Comparison of ENCODE assay signal across 1 cellular context in genomic region chr1:21659099-21659923, GRCh38.
A peak's percentile ranks its signal among the peaks of the same experiment; 100 is the strongest.
TF ChIP-seq lines count a peak whose summit lies in the region.

No MANE protein-coding gene starts in this region.

TF ChIP-seq in GM12878, 131 proteins besides CTCF, POLR2A, EP300 and RAD21 (continued from another document and continues in another):
- TF ChIP-seq, protein P1, sequence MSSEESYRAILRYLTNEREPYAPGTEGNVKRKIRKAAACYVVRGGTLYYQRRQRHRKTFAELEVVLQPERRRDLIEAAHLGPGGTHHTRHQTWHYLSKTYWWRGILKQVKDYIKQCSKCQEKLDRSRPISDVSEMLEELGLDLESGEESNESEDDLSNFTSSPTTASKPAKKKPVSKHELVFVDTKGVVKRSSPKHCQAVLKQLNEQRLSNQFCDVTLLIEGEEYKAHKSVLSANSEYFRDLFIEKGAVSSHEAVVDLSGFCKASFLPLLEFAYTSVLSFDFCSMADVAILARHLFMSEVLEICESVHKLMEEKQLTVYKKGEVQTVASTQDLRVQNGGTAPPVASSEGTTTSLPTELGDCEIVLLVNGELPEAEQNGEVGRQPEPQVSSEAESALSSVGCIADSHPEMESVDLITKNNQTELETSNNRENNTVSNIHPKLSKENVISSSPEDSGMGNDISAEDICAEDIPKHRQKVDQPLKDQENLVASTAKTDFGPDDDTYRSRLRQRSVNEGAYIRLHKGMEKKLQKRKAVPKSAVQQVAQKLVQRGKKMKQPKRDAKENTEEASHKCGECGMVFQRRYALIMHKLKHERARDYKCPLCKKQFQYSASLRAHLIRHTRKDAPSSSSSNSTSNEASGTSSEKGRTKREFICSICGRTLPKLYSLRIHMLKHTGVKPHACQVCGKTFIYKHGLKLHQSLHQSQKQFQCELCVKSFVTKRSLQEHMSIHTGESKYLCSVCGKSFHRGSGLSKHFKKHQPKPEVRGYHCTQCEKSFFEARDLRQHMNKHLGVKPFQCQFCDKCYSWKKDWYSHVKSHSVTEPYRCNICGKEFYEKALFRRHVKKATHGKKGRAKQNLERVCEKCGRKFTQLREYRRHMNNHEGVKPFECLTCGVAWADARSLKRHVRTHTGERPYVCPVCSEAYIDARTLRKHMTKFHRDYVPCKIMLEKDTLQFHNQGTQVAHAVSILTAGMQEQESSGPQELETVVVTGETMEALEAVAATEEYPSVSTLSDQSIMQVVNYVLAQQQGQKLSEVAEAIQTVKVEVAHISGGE (CRISPR knock-in tag; IDR thresholded peaks at IDR 0.05), result no peak
- TF ChIP-seq MYB (IDR thresholded peaks at IDR 0.05; ENCODE audit: borderline replicate concordance, low read depth, low read length) (no peak), CUX1 (IDR thresholded peaks at IDR 0.05; ENCODE audit: insufficient replicate concordance, low read depth, low read length) (no peak), NFXL1 (IDR thresholded peaks at IDR 0.05; ENCODE audit: borderline replicate concordance) (no peak), PBX3 (IDR thresholded peaks at IDR 0.05; ENCODE audit: insufficient replicate concordance, low read depth, low read length) (no peak), TCF7 (IDR thresholded peaks at IDR 0.05; ENCODE audit: borderline replicate concordance) (no peak), TBL1XR1 (IDR thresholded peaks at IDR 0.05; ENCODE audit: low read depth, low read length) (no peak), NRF1 (conservative IDR thresholded peaks at IDR 0.05; ENCODE audit: low read depth, low read length) (no peak), CHD4 (IDR thresholded peaks at IDR 0.05) (no peak), GABPA (IDR thresholded peaks at IDR 0.05; ENCODE audit: low read depth) (no peak), KLF5 (IDR thresholded peaks at IDR 0.05; ENCODE audit: partially characterized antibody) (no peak), YBX1 (IDR thresholded peaks at IDR 0.05) (no peak), NBN (IDR thresholded peaks at IDR 0.05) (peak; percentile 73; the same call in 1 of the 2 replicates), HDAC2 (IDR thresholded peaks at IDR 0.05) (no peak), SMAD5 (IDR thresholded peaks at IDR 0.05; ENCODE audit: low read depth) (no peak), ZZZ3 (IDR thresholded peaks at IDR 0.05; ENCODE audit: control insufficient read depth, insufficient read length, low read depth) (no peak), CBX3 (IDR thresholded peaks at IDR 0.05; ENCODE audit: borderline replicate concordance, low read depth) (no peak), CREB1 (IDR thresholded peaks at IDR 0.05; ENCODE audit: low read depth) (0 out of 2 replicates have a peak, but pooled peaks have one; percentile 18), DPF2 (IDR thresholded peaks at IDR 0.05) (0 out of 2 replicates have a peak, but pooled peaks have one; percentile 42), RBBP5 (conservative IDR thresholded peaks at IDR 0.05) (no peak), RUNX3 (IDR thresholded peaks at IDR 0.05; ENCODE audit: low read length) (peak; percentile 30; the same call in 1 of the 2 replicates), SIX5 (IDR thresholded peaks at IDR 0.05; ENCODE audit: low read depth, low read length, severe bottlenecking) (no peak), TARDBP (IDR thresholded peaks at IDR 0.05; ENCODE audit: borderline replicate concordance) (no peak), SREBF1 (IDR thresholded peaks at IDR 0.05; ENCODE audit: low read length) (0 out of 2 replicates have a peak, but pooled peaks have one; percentile 52), EZH2 (IDR thresholded peaks at IDR 0.05; ENCODE audit: borderline replicate concordance, control insufficient read depth, low read depth, low read length) (no peak), RCOR1 (conservative IDR thresholded peaks at IDR 0.05; ENCODE audit: low read depth, low read length) (peak; percentile 98), GATAD2B (conservative IDR thresholded peaks at IDR 0.05; ENCODE audit: low read depth) (peak; percentile 78), ZNF207 (IDR thresholded peaks at IDR 0.05; ENCODE audit: borderline replicate concordance) (peak; percentile 91)
- TF ChIP-seq, protein P2, sequence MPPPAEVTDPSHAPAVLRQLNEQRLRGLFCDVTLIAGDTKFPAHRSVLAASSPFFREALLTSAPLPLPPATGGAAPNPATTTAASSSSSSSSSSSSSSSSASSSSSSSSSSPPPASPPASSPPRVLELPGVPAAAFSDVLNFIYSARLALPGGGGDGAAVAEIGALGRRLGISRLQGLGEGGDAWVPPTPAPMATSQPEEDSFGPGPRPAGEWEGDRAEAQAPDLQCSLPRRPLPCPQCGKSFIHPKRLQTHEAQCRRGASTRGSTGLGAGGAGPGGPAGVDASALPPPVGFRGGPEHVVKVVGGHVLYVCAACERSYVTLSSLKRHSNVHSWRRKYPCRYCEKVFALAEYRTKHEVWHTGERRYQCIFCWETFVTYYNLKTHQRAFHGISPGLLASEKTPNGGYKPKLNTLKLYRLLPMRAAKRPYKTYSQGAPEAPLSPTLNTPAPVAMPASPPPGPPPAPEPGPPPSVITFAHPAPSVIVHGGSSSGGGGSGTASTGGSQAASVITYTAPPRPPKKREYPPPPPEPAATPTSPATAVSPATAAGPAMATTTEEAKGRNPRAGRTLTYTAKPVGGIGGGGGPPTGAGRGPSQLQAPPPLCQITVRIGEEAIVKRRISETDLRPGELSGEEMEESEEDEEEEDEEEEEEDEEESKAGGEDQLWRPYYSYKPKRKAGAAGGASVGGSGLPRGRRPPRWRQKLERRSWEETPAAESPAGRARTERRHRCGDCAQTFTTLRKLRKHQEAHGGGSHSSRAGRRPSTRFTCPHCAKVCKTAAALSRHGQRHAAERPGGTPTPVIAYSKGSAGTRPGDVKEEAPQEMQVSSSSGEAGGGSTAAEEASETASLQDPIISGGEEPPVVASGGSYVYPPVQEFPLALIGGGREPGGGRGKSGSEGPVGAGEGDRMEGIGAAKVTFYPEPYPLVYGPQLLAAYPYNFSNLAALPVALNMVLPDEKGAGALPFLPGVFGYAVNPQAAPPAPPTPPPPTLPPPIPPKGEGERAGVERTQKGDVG (CRISPR knock-in tag; IDR thresholded peaks at IDR 0.05), result no peak
- TF ChIP-seq, protein P3, sequence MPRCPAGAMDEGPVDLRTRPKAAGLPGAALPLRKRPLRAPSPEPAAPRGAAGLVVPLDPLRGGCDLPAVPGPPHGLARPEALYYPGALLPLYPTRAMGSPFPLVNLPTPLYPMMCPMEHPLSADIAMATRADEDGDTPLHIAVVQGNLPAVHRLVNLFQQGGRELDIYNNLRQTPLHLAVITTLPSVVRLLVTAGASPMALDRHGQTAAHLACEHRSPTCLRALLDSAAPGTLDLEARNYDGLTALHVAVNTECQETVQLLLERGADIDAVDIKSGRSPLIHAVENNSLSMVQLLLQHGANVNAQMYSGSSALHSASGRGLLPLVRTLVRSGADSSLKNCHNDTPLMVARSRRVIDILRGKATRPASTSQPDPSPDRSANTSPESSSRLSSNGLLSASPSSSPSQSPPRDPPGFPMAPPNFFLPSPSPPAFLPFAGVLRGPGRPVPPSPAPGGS (IDR thresholded peaks at IDR 0.05; ENCODE audit: borderline replicate concordance, insufficient read depth, low read depth, low read length, poor library complexity, severe bottlenecking), result no peak
- TF ChIP-seq, protein P4, sequence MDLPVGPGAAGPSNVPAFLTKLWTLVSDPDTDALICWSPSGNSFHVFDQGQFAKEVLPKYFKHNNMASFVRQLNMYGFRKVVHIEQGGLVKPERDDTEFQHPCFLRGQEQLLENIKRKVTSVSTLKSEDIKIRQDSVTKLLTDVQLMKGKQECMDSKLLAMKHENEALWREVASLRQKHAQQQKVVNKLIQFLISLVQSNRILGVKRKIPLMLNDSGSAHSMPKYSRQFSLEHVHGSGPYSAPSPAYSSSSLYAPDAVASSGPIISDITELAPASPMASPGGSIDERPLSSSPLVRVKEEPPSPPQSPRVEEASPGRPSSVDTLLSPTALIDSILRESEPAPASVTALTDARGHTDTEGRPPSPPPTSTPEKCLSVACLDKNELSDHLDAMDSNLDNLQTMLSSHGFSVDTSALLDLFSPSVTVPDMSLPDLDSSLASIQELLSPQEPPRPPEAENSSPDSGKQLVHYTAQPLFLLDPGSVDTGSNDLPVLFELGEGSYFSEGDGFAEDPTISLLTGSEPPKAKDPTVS (IDR thresholded peaks at IDR 0.05; ENCODE audit: low read depth, low read length), result 0 out of 2 replicates have a peak, but pooled peaks have one; percentile 24
- TF ChIP-seq, protein P5, sequence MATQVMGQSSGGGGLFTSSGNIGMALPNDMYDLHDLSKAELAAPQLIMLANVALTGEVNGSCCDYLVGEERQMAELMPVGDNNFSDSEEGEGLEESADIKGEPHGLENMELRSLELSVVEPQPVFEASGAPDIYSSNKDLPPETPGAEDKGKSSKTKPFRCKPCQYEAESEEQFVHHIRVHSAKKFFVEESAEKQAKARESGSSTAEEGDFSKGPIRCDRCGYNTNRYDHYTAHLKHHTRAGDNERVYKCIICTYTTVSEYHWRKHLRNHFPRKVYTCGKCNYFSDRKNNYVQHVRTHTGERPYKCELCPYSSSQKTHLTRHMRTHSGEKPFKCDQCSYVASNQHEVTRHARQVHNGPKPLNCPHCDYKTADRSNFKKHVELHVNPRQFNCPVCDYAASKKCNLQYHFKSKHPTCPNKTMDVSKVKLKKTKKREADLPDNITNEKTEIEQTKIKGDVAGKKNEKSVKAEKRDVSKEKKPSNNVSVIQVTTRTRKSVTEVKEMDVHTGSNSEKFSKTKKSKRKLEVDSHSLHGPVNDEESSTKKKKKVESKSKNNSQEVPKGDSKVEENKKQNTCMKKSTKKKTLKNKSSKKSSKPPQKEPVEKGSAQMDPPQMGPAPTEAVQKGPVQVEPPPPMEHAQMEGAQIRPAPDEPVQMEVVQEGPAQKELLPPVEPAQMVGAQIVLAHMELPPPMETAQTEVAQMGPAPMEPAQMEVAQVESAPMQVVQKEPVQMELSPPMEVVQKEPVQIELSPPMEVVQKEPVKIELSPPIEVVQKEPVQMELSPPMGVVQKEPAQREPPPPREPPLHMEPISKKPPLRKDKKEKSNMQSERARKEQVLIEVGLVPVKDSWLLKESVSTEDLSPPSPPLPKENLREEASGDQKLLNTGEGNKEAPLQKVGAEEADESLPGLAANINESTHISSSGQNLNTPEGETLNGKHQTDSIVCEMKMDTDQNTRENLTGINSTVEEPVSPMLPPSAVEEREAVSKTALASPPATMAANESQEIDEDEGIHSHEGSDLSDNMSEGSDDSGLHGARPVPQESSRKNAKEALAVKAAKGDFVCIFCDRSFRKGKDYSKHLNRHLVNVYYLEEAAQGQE (IDR thresholded peaks at IDR 0.05; ENCODE audit: low read depth, low read length), result peak; percentile 99
- TF ChIP-seq, protein P6, sequence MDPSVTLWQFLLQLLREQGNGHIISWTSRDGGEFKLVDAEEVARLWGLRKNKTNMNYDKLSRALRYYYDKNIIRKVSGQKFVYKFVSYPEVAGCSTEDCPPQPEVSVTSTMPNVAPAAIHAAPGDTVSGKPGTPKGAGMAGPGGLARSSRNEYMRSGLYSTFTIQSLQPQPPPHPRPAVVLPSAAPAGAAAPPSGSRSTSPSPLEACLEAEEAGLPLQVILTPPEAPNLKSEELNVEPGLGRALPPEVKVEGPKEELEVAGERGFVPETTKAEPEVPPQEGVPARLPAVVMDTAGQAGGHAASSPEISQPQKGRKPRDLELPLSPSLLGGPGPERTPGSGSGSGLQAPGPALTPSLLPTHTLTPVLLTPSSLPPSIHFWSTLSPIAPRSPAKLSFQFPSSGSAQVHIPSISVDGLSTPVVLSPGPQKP (IDR thresholded peaks at IDR 0.05; ENCODE audit: low read depth, low read length), result peak; percentile 45; the same call in 1 of the 2 replicates
